In the genomic region with DNA sequence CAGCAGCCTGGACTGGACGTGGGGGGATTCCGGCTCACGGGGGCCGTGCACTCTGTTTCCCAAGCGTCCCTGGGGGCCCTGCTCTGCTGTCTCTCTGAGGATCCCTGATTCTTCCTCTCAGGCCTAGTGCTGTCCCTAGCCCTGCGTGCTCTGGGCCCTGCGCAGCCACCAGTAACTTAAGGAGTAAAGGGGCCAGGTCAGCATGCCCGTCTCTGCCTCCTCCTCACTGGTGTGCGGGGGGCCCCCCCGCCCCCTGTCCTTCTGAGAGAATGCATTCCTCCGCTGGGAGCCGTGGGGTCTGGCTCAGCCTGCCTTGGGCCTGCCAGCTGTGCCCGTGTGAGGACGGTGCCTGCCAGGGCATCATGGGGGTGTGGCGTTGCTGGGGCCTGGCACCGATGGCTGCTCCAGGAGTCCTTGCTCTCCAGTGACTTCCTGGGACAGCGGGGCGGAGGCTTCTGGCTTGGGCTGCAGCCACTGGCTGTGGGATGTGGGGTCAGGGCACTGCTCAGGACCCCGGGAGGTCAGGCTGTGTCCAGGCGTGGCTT, we compare ENCODE assay signal across 1 cellular context.
TF ChIP-seq lines count a peak whose summit lies in the region.

No MANE protein-coding gene starts in this region.

TF ChIP-seq in HepG2, 621 proteins besides CTCF, POLR2A, EP300 and RAD21 (continued from another document):
- TF ChIP-seq, protein P1, sequence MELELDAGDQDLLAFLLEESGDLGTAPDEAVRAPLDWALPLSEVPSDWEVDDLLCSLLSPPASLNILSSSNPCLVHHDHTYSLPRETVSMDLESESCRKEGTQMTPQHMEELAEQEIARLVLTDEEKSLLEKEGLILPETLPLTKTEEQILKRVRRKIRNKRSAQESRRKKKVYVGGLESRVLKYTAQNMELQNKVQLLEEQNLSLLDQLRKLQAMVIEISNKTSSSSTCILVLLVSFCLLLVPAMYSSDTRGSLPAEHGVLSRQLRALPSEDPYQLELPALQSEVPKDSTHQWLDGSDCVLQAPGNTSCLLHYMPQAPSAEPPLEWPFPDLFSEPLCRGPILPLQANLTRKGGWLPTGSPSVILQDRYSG (CRISPR knock-in tag; IDR thresholded peaks at IDR 0.05), result no peak
